ENCODE assay signal across 29 cellular contexts in the genomic region with DNA sequence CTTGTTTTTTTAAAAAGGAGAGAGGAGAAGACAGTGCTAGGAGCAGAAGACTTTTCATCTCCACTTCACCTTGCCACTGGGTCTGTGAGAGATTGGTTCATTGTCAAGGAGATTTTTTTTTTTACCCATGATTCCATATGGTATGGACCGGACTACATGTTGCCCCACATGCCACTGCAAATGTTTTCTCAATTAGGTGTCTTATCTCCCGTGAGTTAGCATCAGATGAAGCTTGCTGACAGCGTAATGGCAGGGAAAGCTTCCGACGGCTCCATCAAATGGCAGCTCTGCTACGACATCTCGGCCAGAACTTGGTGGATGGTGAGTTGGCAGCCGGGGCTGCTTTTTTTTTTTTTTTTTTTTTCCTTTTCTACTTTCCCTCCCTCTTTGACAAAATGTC.
A peak's percentile ranks its signal among the peaks of the same experiment; 100 is the strongest.
DNase-seq lines count a peak whose midpoint lies in the region; ATAC-seq, FAIRE-seq and TF ChIP-seq lines count a peak whose summit lies in the region.
"Had no signal": no experiment of that assay in that cellular context is flagged by ENCODE, and none has a peak within 500 bp of the region (broad histone marks: within the 10 kb centered on the region; RNA-seq: fewer than 3 reads in every experiment).

No MANE protein-coding gene starts in this region.

- no peak overlapping the region for H2BK12ac ChIP-seq in H1 (ENCODE audit: low read depth, low read length)

- WGBS in H1 (ENCODE audit: extremely low coverage in 1 of 2, insufficient coverage in 1 of 2, insufficient read length in 1 of 2, insufficient replicate concordance in 2 of 2, low coverage in 1 of 2, low lambda C conversion rate in 2 of 2, missing lambda C conversion rate in 1 of 2), 2 experiments: 91% methylated on average over 7 of the region's 8 CpGs; no CpG with 5 or more reads in 1 of the 2 experiments

- no peak overlapping the region for H3K14ac ChIP-seq in H1 (ENCODE audit: insufficient read length)

- H3K27ac ChIP-seq in HEK293 (ENCODE audit: extremely low read depth, low read depth, low read length) (no peak overlapping the region), H1 (ENCODE audit: low read depth, low read length) (no peak overlapping the region), GM23338 (ENCODE audit: low read depth) (no peak overlapping the region)
- H3K27ac ChIP-seq: hepatocyte, testis, vagina, VCaP had no signal

- CTCF ChIA-PET in HEK293 (lab: Yijun Ruan, JAX): no interaction called here
- CTCF ChIA-PET in H1 (lab: Charles Lee; ENCODE audit: partially characterized antibody): interaction anchor here (1.4 kb wide), 1 partner anchor 10 kb away, joined by 4 read pairs; no protein-coding TSS in a partner anchor

- no peaks in the 10 kb centered on the region for H3K36me3 Mint-ChIP-seq in GM23338 (ENCODE audit: low read depth)
- H3K36me3 Mint-ChIP-seq: activated naive CD4-positive, alpha-beta T cell treated with anti-CD3 and anti-CD28 coated beads, Interleukin-2, amount 50 U/mL, for 24 hours; CD8-positive, alpha-beta memory T cell; naive thymus-derived CD8-positive, alpha-beta T cell had no signal

- H3K56ac ChIP-seq in H1 (replicated peaks; ENCODE audit: insufficient read length, low read depth, low read length): no peak overlapping the region

- TF ChIP-seq RAD21 in H1 (IDR thresholded peaks at IDR 0.05 in 1 of 2, conservative IDR thresholded peaks at IDR 0.05 in 1 of 2; ENCODE audit: low read depth in 2 of 2, low read length in 2 of 2): no peak

- H3K27me3 Mint-ChIP-seq in GM23338 (ENCODE audit: insufficient read depth, low read depth, poor library complexity): peaks cover 3% of the 10 kb centered on the region

- DNase-seq in NCI-H446 (lab: John Stamatoyannopoulos, UW) (peak; percentile 74 to 81), H1 (ENCODE audit: low read depth in 1 of 2, low spot score in 2 of 2) (no peak), retina (peak; percentile 73), GM23338 (ENCODE audit: low spot score) (no peak), cerebellum (ENCODE audit: low spot score) (no peak), Kasumi-1 (lab: John Stamatoyannopoulos, UW) (no peak)
- DNase-seq: activated CD4-positive, alpha-beta T cell treated with anti-CD3 and anti-CD28 coated beads for 36 hours; CD8-positive, alpha-beta memory T cell; EL; gastrocnemius medialis; HCEC 1CT; Karpas-422; naive thymus-derived CD8-positive, alpha-beta T cell; NCI-H1436; NCI-H510A treated with DMSO at 0.1 percent for 48 hours; Right ventricle myocardium superior; stimulated activated CD4-positive, alpha-beta T cell treated with anti-CD3 and anti-CD28 coated beads, Interleukin-2, amount 100 ng/mL, for 24 hours; stimulated activated naive CD8-positive, alpha-beta T cell treated with anti-CD3 and anti-CD28 coated beads, Interleukin-15, Interleukin-2, amounts not matched to agents 100 U/mL and 50 U/mL, for 24 hours; testis had no signal

- ATAC-seq in GM23338: no peak
- ATAC-seq: activated CD4-positive, alpha-beta T cell treated with anti-CD3 and anti-CD28 coated beads for 36 hours; GM12878; HepG2; naive thymus-derived CD8-positive, alpha-beta T cell; Panc1; stimulated activated naive CD8-positive, alpha-beta T cell treated with anti-CD3 and anti-CD28 coated beads, Interleukin-15, Interleukin-2, amounts not matched to agents 100 U/mL and 50 U/mL, for 24 hours had no signal

- H3K27me3 ChIP-seq in H1 (replicated peaks in 1 of 4; ENCODE audit: control insufficient read depth in 3 of 4, extremely low read depth in 1 of 4, insufficient read depth in 3 of 4, low read length in 3 of 4) (peaks cover 0 to 1% (median 0%) of the 10 kb centered on the region in 4 experiments; a peak in 1 of 7 replicates), GM23338 (ENCODE audit: insufficient read depth) (no peaks in the 10 kb centered on the region)
- H3K27me3 ChIP-seq: testis, vagina had no signal

- no peak overlapping the region for H4K8ac ChIP-seq in H1 (ENCODE audit: extremely low read depth, insufficient read depth, low read length)

- no peak overlapping the region for H2BK5ac ChIP-seq in H1 (ENCODE audit: low read depth, low read length)

- H3K27ac Mint-ChIP-seq in GM23338: no peak overlapping the region
- H3K27ac Mint-ChIP-seq: activated CD4-positive, alpha-beta T cell treated with anti-CD3 and anti-CD28 coated beads for 36 hours; activated naive CD4-positive, alpha-beta T cell treated with anti-CD3 and anti-CD28 coated beads, Interleukin-2, amount 50 U/mL, for 24 hours; CD8-positive, alpha-beta memory T cell; naive thymus-derived CD8-positive, alpha-beta T cell had no signal

- H4K20me1 ChIP-seq in H1 (replicated peaks in 1 of 2; ENCODE audit: control insufficient read depth in 1 of 2, insufficient read depth in 2 of 2, low read length in 2 of 2) (no peaks in the 10 kb centered on the region), GM23338 (replicated peaks; ENCODE audit: insufficient read depth) (no peaks in the 10 kb centered on the region)

- H3K79me1 ChIP-seq in H1 (ENCODE audit: low read depth, low read length): no peaks in the 10 kb centered on the region

- no peak for TF ChIP-seq EP300 in H1 (IDR thresholded peaks at IDR 0.05; ENCODE audit: borderline replicate concordance in 1 of 2, low read depth in 2 of 2, low read length in 2 of 2)

- no peaks in the 10 kb centered on the region; the same call in 1 of the 2 replicates for H3K23me2 ChIP-seq in H1 (ENCODE audit: low read depth, low read length)

- H3K23ac ChIP-seq in H1 (ENCODE audit: insufficient read length): no peak overlapping the region

- TF ChIP-seq CTCF in HEK293 (tag by site-specific recombination; IDR thresholded peaks at IDR 0.05): no peak
- TF ChIP-seq CTCF in H1 (IDR thresholded peaks at IDR 0.05; ENCODE audit: control extremely low read depth in 1 of 3, insufficient read depth in 1 of 3, low read depth in 1 of 3, low read length in 3 of 3): no peak
- TF ChIP-seq CTCF in GM23338 (conservative IDR thresholded peaks at IDR 0.05; ENCODE audit: low read depth in 2 of 2): no peak

- H3K36me3 ChIP-seq in HEK293 (ENCODE audit: control insufficient read depth in 2 of 2, insufficient read depth in 1 of 2, low read length in 2 of 2): no peaks in the 10 kb centered on the region
- no peaks in the 10 kb centered on the region for H3K36me3 ChIP-seq in H1 (ENCODE audit: control insufficient read depth in 2 of 4, insufficient read depth in 4 of 4, low read length in 3 of 4)
- no peaks in the 10 kb centered on the region for H3K36me3 ChIP-seq in GM23338 (ENCODE audit: insufficient read depth)
- H3K36me3 ChIP-seq: gastrocnemius medialis, vagina had no signal

- no peak overlapping the region for H3K4me3 ChIP-seq in HEK293 (ENCODE audit: low read depth, low read length)
- no peak overlapping the region for H3K4me3 ChIP-seq in H1 (ENCODE audit: extremely low read depth in 1 of 4, insufficient read depth in 2 of 4, low read depth in 3 of 4, low read length in 4 of 4)
- H3K4me3 ChIP-seq in GM23338: no peak overlapping the region
- H3K4me3 ChIP-seq: GM12878, hepatocyte, lung, smooth muscle cell, testis, vagina had no signal

- no peak overlapping the region for H2BK120ac ChIP-seq in H1 (replicated peaks; ENCODE audit: low read depth, low read length)

- no peak overlapping the region for H2AFZ ChIP-seq in H1 (ENCODE audit: low read length)
- H2AFZ ChIP-seq in GM23338: no peak overlapping the region
- H2AFZ ChIP-seq: hepatocyte had no signal

- no peak overlapping the region for H3K4me3 Mint-ChIP-seq in GM23338
- H3K4me3 Mint-ChIP-seq: activated CD4-positive, alpha-beta T cell treated with anti-CD3 and anti-CD28 coated beads for 36 hours; activated naive CD4-positive, alpha-beta T cell treated with anti-CD3 and anti-CD28 coated beads, Interleukin-2, amount 50 U/mL, for 24 hours; CD8-positive, alpha-beta memory T cell; naive thymus-derived CD8-positive, alpha-beta T cell had no signal

- H3K9me3 Mint-ChIP-seq in GM23338: no peaks in the 10 kb centered on the region
- H3K9me3 Mint-ChIP-seq: activated naive CD4-positive, alpha-beta T cell treated with anti-CD3 and anti-CD28 coated beads, Interleukin-2, amount 50 U/mL, for 24 hours; CD8-positive, alpha-beta memory T cell; naive thymus-derived CD8-positive, alpha-beta T cell had no signal

- H3K79me2 ChIP-seq in H1 (ENCODE audit: control insufficient read depth in 1 of 2, insufficient read depth in 2 of 2, low read length in 2 of 2) (no peaks in the 10 kb centered on the region), GM23338 (replicated peaks; ENCODE audit: insufficient read depth) (no peaks in the 10 kb centered on the region)
- H3K79me2 ChIP-seq: hepatocyte had no signal

- no peaks in the 10 kb centered on the region for H3F3A ChIP-seq in GM23338 (replicated peaks; ENCODE audit: low read depth)

- POLR2A ChIA-PET in HEK293 (lab: Yijun Ruan, JAX): no interaction called here
- POLR2A ChIA-PET in H1 (lab: Charles Lee; ENCODE audit: partially characterized antibody): no interaction called here

- no peak for TF ChIP-seq POLR2A in H1 (IDR thresholded peaks at IDR 0.05; ENCODE audit: control extremely low read depth in 1 of 2, low read depth in 2 of 2, low read length in 2 of 2)

- no peak overlapping the region for H2AK5ac ChIP-seq in H1 (ENCODE audit: low read depth, low read length)

- H3K4me1 Mint-ChIP-seq in GM23338: peaks cover 47% of the 10 kb centered on the region
- H3K4me1 Mint-ChIP-seq: activated CD4-positive, alpha-beta T cell treated with anti-CD3 and anti-CD28 coated beads for 36 hours; activated naive CD4-positive, alpha-beta T cell treated with anti-CD3 and anti-CD28 coated beads, Interleukin-2, amount 50 U/mL, for 24 hours; CD8-positive, alpha-beta memory T cell; naive thymus-derived CD8-positive, alpha-beta T cell had no signal

- no peak overlapping the region for H3K18ac ChIP-seq in H1 (ENCODE audit: extremely low read depth, low read length)

- H3K4me1 ChIP-seq in HEK293 (ENCODE audit: control insufficient read depth, insufficient read depth, low read length): no peaks in the 10 kb centered on the region
- H3K4me1 ChIP-seq in H1 (replicated peaks in 1 of 4; ENCODE audit: control insufficient read depth in 3 of 4, insufficient read depth in 4 of 4, low read length in 3 of 4): peaks cover 2 to 11% (median 8%) of the 10 kb centered on the region in 4 experiments; a peak in 4 of 7 replicates
- H3K4me1 ChIP-seq in GM23338 (ENCODE audit: insufficient read depth): peaks cover 49% of the 10 kb centered on the region
- H3K4me1 ChIP-seq: vagina had no signal

- no peak for FAIRE-seq in H1 (lab: Jason Lieb, UNC)
- FAIRE-seq: GM12878, HepG2 had no signal

- H3K4me2 ChIP-seq in H1 (ENCODE audit: insufficient read depth in 1 of 2, low read depth in 2 of 2, low read length in 2 of 2) (no peak overlapping the region), GM23338 (no peak overlapping the region)
- H3K4me2 ChIP-seq: hepatocyte, smooth muscle cell had no signal

- no peak overlapping the region for H2BK15ac ChIP-seq in H1 (ENCODE audit: low read length)

- H4K5ac ChIP-seq in H1 (ENCODE audit: insufficient read length, low read depth, low read length): no peak overlapping the region

- H3K9me2 ChIP-seq in GM23338 (ENCODE audit: insufficient read depth): no peaks in the 10 kb centered on the region

- no peak overlapping the region for H3K9ac ChIP-seq in H1 (replicated peaks in 1 of 4; ENCODE audit: extremely low read depth in 1 of 4, low read depth in 3 of 4, low read length in 3 of 4)

- H3K9me3 ChIP-seq in HEK293 (ENCODE audit: control insufficient read depth, insufficient read depth, low read depth, low read length) (no peaks in the 10 kb centered on the region), H1 (ENCODE audit: insufficient read depth in 2 of 2, low read depth in 1 of 2, low read length in 1 of 2) (no peaks in the 10 kb centered on the region)
- H3K9me3 ChIP-seq: gastrocnemius medialis, testis, vagina had no signal

- 0 out of 2 replicates have a peak overlapping the region, but pooled peaks have one; percentile 55 for H2BK20ac ChIP-seq in H1 (ENCODE audit: low read length)

- no peak overlapping the region for H4K91ac ChIP-seq in H1 (replicated peaks; ENCODE audit: insufficient read length, low read length)

- H3K4ac ChIP-seq in H1 (replicated peaks; ENCODE audit: insufficient read length, low read depth, low read length): no peak overlapping the region

Comparison
In these comparisons a context has a peak if more than half of its experiments do, and no peak if none do; other contexts are left out.
1. DNase-seq: peak in NCI-H446 (2 of 2) and retina (single experiment); none in H1 (0 of 2), GM23338 (single experiment), cerebellum (single experiment) and Kasumi-1 (0 of 2).